Comparison of ENCODE assay signal across 21 cellular contexts in the genomic region with DNA sequence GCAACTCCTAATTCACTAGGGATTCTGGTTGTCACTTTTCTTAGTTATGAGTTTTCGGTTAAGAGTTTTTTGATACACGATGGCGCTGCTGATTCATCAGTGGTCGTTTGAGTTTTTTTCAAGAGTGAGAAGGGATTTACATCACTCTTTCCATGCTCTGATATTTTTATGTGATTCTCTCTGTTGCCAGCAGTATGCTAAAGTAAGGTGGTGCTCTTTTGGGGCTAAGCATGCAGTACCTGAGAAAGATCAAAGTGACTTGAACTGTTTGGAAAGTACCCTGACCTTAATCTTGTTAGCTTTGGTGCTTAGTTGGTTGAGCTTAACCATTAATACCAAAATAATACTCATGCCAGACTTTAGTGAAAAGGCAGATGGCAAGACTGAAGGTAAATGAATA. TPM values are rescaled to one million over a fixed set of nuclear protein-coding genes. Genes with fewer than 3 reads are reported as not detected.
DNase-seq lines count a peak whose midpoint lies in the region; ATAC-seq, FAIRE-seq and TF ChIP-seq lines count a peak whose summit lies in the region.
"Had no signal": no experiment of that assay in that cellular context is flagged by ENCODE, and none has a peak within 500 bp of the region (broad histone marks: within the 10 kb centered on the region; RNA-seq: fewer than 3 reads in every experiment).

No MANE protein-coding gene starts in this region.

- H3K27me3 ChIP-seq in CD4-positive, CD25-positive, alpha-beta regulatory T cell (ENCODE audit: control insufficient read depth, insufficient read depth, low read length) = no peaks in the 10 kb centered on the region
- no peaks in the 10 kb centered on the region for H3K27me3 ChIP-seq in GM12878 (replicated peaks in 1 of 2; ENCODE audit: control insufficient read depth in 2 of 2, insufficient read depth in 2 of 2, low read length in 1 of 2)
- H3K27me3 ChIP-seq: Peyer's patch had no signal

- H3K4me3 Mint-ChIP-seq in activated CD4-positive, alpha-beta memory T cell treated with anti-CD3 and anti-CD28 coated beads for 36 hours = no peak overlapping the region
- H3K4me3 Mint-ChIP-seq in activated CD4-positive, alpha-beta memory T cell treated with anti-CD3 and anti-CD28 coated beads, Interleukin-2, amount 10 ng/mL, durations not matched to agents 7 days and 5 days = no peak overlapping the region
- no peak overlapping the region for H3K4me3 Mint-ChIP-seq in CD4-positive, CD25-positive, alpha-beta regulatory T cell
- H3K4me3 Mint-ChIP-seq: CD14-positive monocyte had no signal

- H3K4me1 ChIP-seq in CD4-positive, CD25-positive, alpha-beta regulatory T cell (ENCODE audit: control insufficient read depth, insufficient read depth, low read length, poor library complexity, severe bottlenecking) = no peaks in the 10 kb centered on the region
- H3K4me1 ChIP-seq in GM12878 (ENCODE audit: control insufficient read depth, insufficient read depth, low read length) = no peaks in the 10 kb centered on the region

- FAIRE-seq in GM12878 (lab: Jason Lieb, UNC) = no peak
- FAIRE-seq: HepG2 had no signal

- TF ChIP-seq CTCF in GM12878 (IDR thresholded peaks at IDR 0.05 in 2 of 3, conservative IDR thresholded peaks at IDR 0.05 in 1 of 3; ENCODE audit: control insufficient read depth in 2 of 3, extremely low read depth in 1 of 3, insufficient read depth in 1 of 3, low read depth in 3 of 3, low read length in 3 of 3) = no peak

- no peak for DNase-seq in activated CD4-positive, alpha-beta memory T cell treated with anti-CD3 and anti-CD28 coated beads for 36 hours
- no peak for DNase-seq in activated CD4-positive, alpha-beta memory T cell treated with anti-CD3 and anti-CD28 coated beads, Interleukin-2, amount 10 ng/mL, durations not matched to agents 7 days and 5 days
- peak in 1 of 3 donors; percentile 24 for DNase-seq in CD4-positive, CD25-positive, alpha-beta regulatory T cell
- peak; percentile 58 for DNase-seq in NCI-H82 (lab: John Stamatoyannopoulos, UW)
- no peak for DNase-seq in GM12878 (ENCODE audit: low read depth, low spot score)
- DNase-seq in cerebellar cortex (ENCODE audit: low spot score) = no peak
- no peak for DNase-seq in HCEC 1CT
- DNase-seq in GF-D8 (lab: John Stamatoyannopoulos, UW) = no peak
- DNase-seq: Calu3, GOT3, Karpas-422, NCI-H1417, NCI-H1930, NCI-H2171, NCI-H446 treated with DMSO at 0.1 percent for 48 hours, NCI-H774, Peyer's patch, Right ventricle myocardium superior had no signal

- SMC1A ChIA-PET in GM12878 (lab: Charles Lee; ENCODE audit: uncharacterized antibody, unreplicated experiment) = interaction anchor here (0.8 to 6.0 kb wide), 15 partner anchors 10 to 88 kb away, joined by 3 to 60 read pairs (median 5); a partner anchor contains a TSS

- H3K79me2 ChIP-seq in GM12878 (ENCODE audit: control insufficient read depth, insufficient read depth, low read length) = peaks cover under 1% of the 10 kb centered on the region

- CTCF ChIA-PET in activated CD4-positive, alpha-beta memory T cell treated with anti-CD3 and anti-CD28 coated beads for 36 hours (lab: Charles Lee) = interaction anchor here (0.8 to 3.2 kb wide), 3 partner anchors 24 to 73 kb away, joined by 4 to 15 read pairs (median 7); no protein-coding TSS in a partner anchor
- CTCF ChIA-PET in activated CD4-positive, alpha-beta memory T cell treated with anti-CD3 and anti-CD28 coated beads, Interleukin-2, amount 10 ng/mL, durations not matched to agents 7 days and 5 days (lab: Charles Lee) = interaction anchor here (1.1 to 1.4 kb wide), 3 partner anchors 13 to 23 kb away, joined by 3 read pairs; no protein-coding TSS in a partner anchor
- CTCF ChIA-PET in GM12878 (lab: Yijun Ruan, JAX) = interaction anchor here (0.7 to 4.3 kb wide), 8 partner anchors 11 to 79 kb away, joined by 3 to 30 read pairs (median 4); no protein-coding TSS in a partner anchor

- H3K4me1 Mint-ChIP-seq in activated CD4-positive, alpha-beta memory T cell treated with anti-CD3 and anti-CD28 coated beads for 36 hours (ENCODE audit: low read depth) = peaks cover 12% of the 10 kb centered on the region
- peaks cover under 1% of the 10 kb centered on the region for H3K4me1 Mint-ChIP-seq in activated CD4-positive, alpha-beta memory T cell treated with anti-CD3 and anti-CD28 coated beads, Interleukin-2, amount 10 ng/mL, durations not matched to agents 7 days and 5 days
- peaks cover 13 to 23% (median 18%) of the 10 kb centered on the region in 4 donors for H3K4me1 Mint-ChIP-seq in CD4-positive, CD25-positive, alpha-beta regulatory T cell
- H3K4me1 Mint-ChIP-seq: CD14-positive monocyte had no signal

- POLR2A ChIA-PET in activated CD4-positive, alpha-beta memory T cell treated with anti-CD3 and anti-CD28 coated beads for 36 hours (lab: Charles Lee) = no interaction called here
- POLR2A ChIA-PET in activated CD4-positive, alpha-beta memory T cell treated with anti-CD3 and anti-CD28 coated beads, Interleukin-2, amount 10 ng/mL, durations not matched to agents 7 days and 5 days (lab: Charles Lee) = no interaction called here
- POLR2A ChIA-PET in GM12878 (lab: Charles Lee) = interaction anchor here (0.5 to 1.3 kb wide), 4 partner anchors 8 to 105 kb away, joined by 3 to 10 read pairs (median 3); no protein-coding TSS in a partner anchor

- H3K27ac Mint-ChIP-seq in activated CD4-positive, alpha-beta memory T cell treated with anti-CD3 and anti-CD28 coated beads for 36 hours = peak overlapping the region; percentile 10
- no peak overlapping the region for H3K27ac Mint-ChIP-seq in activated CD4-positive, alpha-beta memory T cell treated with anti-CD3 and anti-CD28 coated beads, Interleukin-2, amount 10 ng/mL, durations not matched to agents 7 days and 5 days
- H3K27ac Mint-ChIP-seq in CD4-positive, CD25-positive, alpha-beta regulatory T cell = peak overlapping the region; percentile 23 to 74 (median 42)
- H3K27ac Mint-ChIP-seq: CD14-positive monocyte had no signal

- no peak overlapping the region for H3K4me2 ChIP-seq in GM12878 (ENCODE audit: control insufficient read depth, insufficient read depth)

- TF ChIP-seq RAD21 in GM12878 (IDR thresholded peaks at IDR 0.05; ENCODE audit: insufficient read depth, low read depth, low read length) = no peak

- H3K27ac ChIP-seq in CD4-positive, CD25-positive, alpha-beta regulatory T cell (ENCODE audit: insufficient read depth, low read length, poor library complexity, severe bottlenecking) = peak overlapping the region; percentile 10
- H3K27ac ChIP-seq in GM12878 (ENCODE audit: control insufficient read depth, insufficient read depth) = no peak overlapping the region
- H3K27ac ChIP-seq: Peyer's patch had no signal

- no peaks in the 10 kb centered on the region for H3K27me3 Mint-ChIP-seq in activated CD4-positive, alpha-beta memory T cell treated with anti-CD3 and anti-CD28 coated beads for 36 hours
- H3K27me3 Mint-ChIP-seq in activated CD4-positive, alpha-beta memory T cell treated with anti-CD3 and anti-CD28 coated beads, Interleukin-2, amount 10 ng/mL, durations not matched to agents 7 days and 5 days = no peaks in the 10 kb centered on the region
- no peaks in the 10 kb centered on the region for H3K27me3 Mint-ChIP-seq in CD4-positive, CD25-positive, alpha-beta regulatory T cell

- H3K4me3 ChIP-seq in CD4-positive, CD25-positive, alpha-beta regulatory T cell (ENCODE audit: low read depth, low read length) = no peak overlapping the region
- no peak overlapping the region for H3K4me3 ChIP-seq in GM12878
- H3K4me3 ChIP-seq: Peyer's patch had no signal

- H3K9me3 Mint-ChIP-seq in activated CD4-positive, alpha-beta memory T cell treated with anti-CD3 and anti-CD28 coated beads for 36 hours = no peaks in the 10 kb centered on the region
- H3K9me3 Mint-ChIP-seq in activated CD4-positive, alpha-beta memory T cell treated with anti-CD3 and anti-CD28 coated beads, Interleukin-2, amount 10 ng/mL, durations not matched to agents 7 days and 5 days = no peaks in the 10 kb centered on the region
- H3K9me3 Mint-ChIP-seq in CD4-positive, CD25-positive, alpha-beta regulatory T cell = no peaks in the 10 kb centered on the region
- H3K9me3 Mint-ChIP-seq: CD14-positive monocyte had no signal

- ATAC-seq in CD4-positive, CD25-positive, alpha-beta regulatory T cell (ENCODE audit: low read depth in 2 of 2) = peak; percentile 43 to 48
- peak; percentile 48; the same call in 2 of the 3 replicates for ATAC-seq in GM12878
- ATAC-seq: HepG2 had no signal

- H3K36me3 Mint-ChIP-seq in activated CD4-positive, alpha-beta memory T cell treated with anti-CD3 and anti-CD28 coated beads for 36 hours = peaks cover 40% of the 10 kb centered on the region
- peaks cover 76% of the 10 kb centered on the region for H3K36me3 Mint-ChIP-seq in activated CD4-positive, alpha-beta memory T cell treated with anti-CD3 and anti-CD28 coated beads, Interleukin-2, amount 10 ng/mL, durations not matched to agents 7 days and 5 days (ENCODE audit: low read depth)
- H3K36me3 Mint-ChIP-seq in CD4-positive, CD25-positive, alpha-beta regulatory T cell = peaks cover 58% of the 10 kb centered on the region

- peaks cover 87% of the 10 kb centered on the region for H3K36me3 ChIP-seq in CD4-positive, CD25-positive, alpha-beta regulatory T cell (ENCODE audit: control insufficient read depth, insufficient read depth, low read length)
- H3K36me3 ChIP-seq in GM12878 (ENCODE audit: control insufficient read depth in 2 of 2, insufficient read depth in 2 of 2, low read length in 1 of 2) = peaks cover 3 to 15% of the 10 kb centered on the region in 2 experiments

- TF ChIP-seq POLR2A in GM12878 (IDR thresholded peaks at IDR 0.05; ENCODE audit: low read depth, low read length) = no peak

- no TSS peak for BruUV-seq in GM12878 (replicated peaks; lab: Mats Ljungman, UMichigan)

- no peaks in the 10 kb centered on the region for H4K20me1 ChIP-seq in GM12878 (ENCODE audit: control insufficient read depth, insufficient read depth)

- no peaks in the 10 kb centered on the region for H3K9me3 ChIP-seq in CD4-positive, CD25-positive, alpha-beta regulatory T cell (ENCODE audit: control insufficient read depth in 2 of 2, low read length in 2 of 2)
- H3K9me3 ChIP-seq in GM12878 (replicated peaks; ENCODE audit: control insufficient read depth, insufficient read depth, low read length) = no peaks in the 10 kb centered on the region
- H3K9me3 ChIP-seq: Peyer's patch had no signal

- in situ Hi-C loops in GM12878 (cut with MboI) = no loop called here

- TF ChIP-seq EP300 in GM12878 (IDR thresholded peaks at IDR 0.05; ENCODE audit: borderline replicate concordance in 1 of 2, control insufficient read depth in 1 of 2, low read depth in 2 of 2, low read length in 2 of 2) = no peak

- intact Hi-C loops in activated CD4-positive, alpha-beta memory T cell treated with anti-CD3 and anti-CD28 coated beads for 36 hours (cut with micrococcal nuclease) = no loop called here
- intact Hi-C loops in GM12878 (cut with micrococcal nuclease; ENCODE audit: unreplicated experiment) = no loop called here

- 95% methylated on average over 4 of the region's 4 CpGs for WGBS in GM12878 (ENCODE audit: insufficient coverage, insufficient replicate concordance, low lambda C conversion rate, missing lambda C conversion rate)

- H2AFZ ChIP-seq in GM12878 (ENCODE audit: control insufficient read depth, low read depth, low read length) = no peak overlapping the region

- RAD21 ChIA-PET in GM12878 (lab: Charles Lee; ENCODE audit: unreplicated experiment) = interaction anchor here (0.6 to 3.2 kb wide), 7 partner anchors 16 to 80 kb away, joined by 3 to 18 read pairs (median 5); no protein-coding TSS in a partner anchor

- H3K9ac ChIP-seq in GM12878 (ENCODE audit: control insufficient read depth, insufficient read depth, low read length) = no peak overlapping the region

RNA-seq across cellular contexts. Expression of a gene that starts 28.1 kb away (rescaled TPM):
- 10 to 100 TPM; 27.9 to 28.2 TPM for total RNA-seq in activated CD4-positive, alpha-beta memory T cell treated with anti-CD3 and anti-CD28 coated beads for 36 hours
- 10 to 100 TPM; 43.2 to 48.5 TPM for total RNA-seq in activated CD4-positive, alpha-beta memory T cell treated with anti-CD3 and anti-CD28 coated beads, Interleukin-2, amount 10 ng/mL, durations not matched to agents 7 days and 5 days
- total RNA-seq in CD4-positive, CD25-positive, alpha-beta regulatory T cell = 40.5 TPM
- 10 to 100 TPM; 12.2 to 15.3 (median 13.9) TPM for polyA plus RNA-seq in CD4-positive, CD25-positive, alpha-beta regulatory T cell
- total RNA-seq in GM12878 (2013; cell fraction: nucleolus; rRNA removed) = 253 and 256 TPM in 2 replicates
- total RNA-seq in GM12878 (2014; rRNA removed) (44.1 and 48.9 TPM in 2 replicates), GM12878 (2014; rRNA removed; fragmentation: Illumina TruSeq; extraction: Trizol) (28.8 and 29.0 TPM in 2 replicates), GM12878 (2021) (24.8 and 26.3 TPM in 2 replicates)
- polyA plus RNA-seq in GM12878 (2011; ENCODE audit: low read depth) = 5.7 TPM
- polyA plus RNA-seq in GM12878 (2011; rRNA removed) (42.1 and 55.8 TPM in 2 replicates), GM12878 (2014; fragmentation: Illumina TruSeq; extraction: Trizol) (24.5 and 29.6 TPM in 2 replicates), GM12878 (2014; fragmentation: Nextera tagmentation; extraction: Ambion mirVana) (10 to 100 TPM in 1 of 2 experiments, 1 to 10 TPM in 1; 7.5 to 13.0 TPM), GM12878 (2014; rRNA removed) (21.2 and 29.6 TPM in 2 replicates), GM12878 (2016; fragmentation: Nextera tagmentation; extraction: Ambion mirVana) (10 to 100 TPM; 21.0 to 21.5 TPM)
- 24.9 and 36.8 TPM in 2 replicates for polyA plus RNA-seq in GM12878 (2011; cell fraction: cytosol; rRNA removed)
- polyA plus RNA-seq in GM12878 (2011; cell fraction: nucleus; rRNA removed) = 48.4 and 51.8 TPM in 2 replicates
- polyA plus RNA-seq in GM12878 (2012) = 9.4 and 15.2 TPM in 2 replicates
- polyA minus RNA-seq in GM12878 (2011; rRNA and poly(A)+ RNA removed) = 28.0 and 32.3 TPM in 2 replicates
- 9.8 and 14.3 TPM in 2 replicates for polyA minus RNA-seq in GM12878 (2011; cell fraction: cytosol; rRNA and poly(A)+ RNA removed)
- polyA minus RNA-seq in GM12878 (2011; cell fraction: nucleus; rRNA and poly(A)+ RNA removed) = 60.7 and 118 TPM in 2 replicates

RNA-seq across cellular contexts. Expression of a gene that starts 44.4 kb away (rescaled TPM):
- 10 to 100 TPM; 18.6 to 23.3 TPM for total RNA-seq in activated CD4-positive, alpha-beta memory T cell treated with anti-CD3 and anti-CD28 coated beads for 36 hours
- total RNA-seq in activated CD4-positive, alpha-beta memory T cell treated with anti-CD3 and anti-CD28 coated beads, Interleukin-2, amount 10 ng/mL, durations not matched to agents 7 days and 5 days = 10 to 100 TPM; 14.7 to 15.5 TPM
- 26.2 TPM for total RNA-seq in CD4-positive, CD25-positive, alpha-beta regulatory T cell
- polyA plus RNA-seq in CD4-positive, CD25-positive, alpha-beta regulatory T cell = 10 to 100 TPM; 37.0 to 65.9 (median 55.9) TPM
- total RNA-seq in GM12878 (2013; cell fraction: nucleolus; rRNA removed) = 23.9 and 26.3 TPM in 2 replicates
- total RNA-seq in GM12878 (2014; rRNA removed) (25.3 and 32.5 TPM in 2 replicates), GM12878 (2014; rRNA removed; fragmentation: Illumina TruSeq; extraction: Trizol) (19.1 and 19.7 TPM in 2 replicates), GM12878 (2021) (38.4 and 39.2 TPM in 2 replicates)
- polyA plus RNA-seq in GM12878 (2011; ENCODE audit: low read depth) = 43.4 TPM
- polyA plus RNA-seq in GM12878 (2011; rRNA removed) (18.1 and 32.2 TPM in 2 replicates), GM12878 (2014; fragmentation: Illumina TruSeq; extraction: Trizol) (39.5 and 39.9 TPM in 2 replicates), GM12878 (2014; fragmentation: Nextera tagmentation; extraction: Ambion mirVana) (10 to 100 TPM in 1 of 2 experiments, 1 to 10 TPM in 1; 7.4 to 11.6 TPM), GM12878 (2014; rRNA removed) (23.9 and 32.0 TPM in 2 replicates), GM12878 (2016; fragmentation: Nextera tagmentation; extraction: Ambion mirVana) (10 to 100 TPM; 75.4 to 78.2 TPM)
- 54.6 and 70.4 TPM in 2 replicates for polyA plus RNA-seq in GM12878 (2011; cell fraction: cytosol; rRNA removed)
- 40.9 and 41.4 TPM in 2 replicates for polyA plus RNA-seq in GM12878 (2011; cell fraction: nucleus; rRNA removed)
- polyA plus RNA-seq in GM12878 (2012) = 45.7 and 60.9 TPM in 2 replicates
- 44.8 and 58.0 TPM in 2 replicates for polyA minus RNA-seq in GM12878 (2011; rRNA and poly(A)+ RNA removed)
- polyA minus RNA-seq in GM12878 (2011; cell fraction: cytosol; rRNA and poly(A)+ RNA removed) = 28.2 and 29.3 TPM in 2 replicates
- polyA minus RNA-seq in GM12878 (2011; cell fraction: nucleus; rRNA and poly(A)+ RNA removed) = 19.0 and 37.1 TPM in 2 replicates

RNA-seq across cellular contexts. Expression of a gene that starts 56.5 kb away (rescaled TPM):
- total RNA-seq in activated CD4-positive, alpha-beta memory T cell treated with anti-CD3 and anti-CD28 coated beads for 36 hours = under 1 TPM; 0.12 to 0.24 TPM
- under 1 TPM; 0.15 to 0.18 TPM for total RNA-seq in activated CD4-positive, alpha-beta memory T cell treated with anti-CD3 and anti-CD28 coated beads, Interleukin-2, amount 10 ng/mL, durations not matched to agents 7 days and 5 days
- total RNA-seq in CD4-positive, CD25-positive, alpha-beta regulatory T cell = not detected
- under 1 TPM; 0.10 to 0.20 (median 0.18) TPM for polyA plus RNA-seq in CD4-positive, CD25-positive, alpha-beta regulatory T cell
- total RNA-seq in GM12878 (2013; cell fraction: nucleolus; rRNA removed) = not detected in 2 replicates
- total RNA-seq in GM12878 (2014; rRNA removed) (0.54 and 0.62 TPM in 2 replicates), GM12878 (2014; rRNA removed; fragmentation: Illumina TruSeq; extraction: Trizol) (0.51 and 0.98 TPM in 2 replicates), GM12878 (2021) (0.48 and 0.56 TPM in 2 replicates)
- polyA plus RNA-seq in GM12878 (2011; ENCODE audit: low read depth) = 0.16 TPM
- polyA plus RNA-seq in GM12878 (2011; rRNA removed) (0.52 and 0.59 TPM in 2 replicates), GM12878 (2014; fragmentation: Illumina TruSeq; extraction: Trizol) (0.95 and 1.1 TPM in 2 replicates), GM12878 (2014; fragmentation: Nextera tagmentation; extraction: Ambion mirVana) (1 to 10 TPM in 1 of 2 experiments, under 1 TPM in 1; 0.92 to 1.3 TPM), GM12878 (2014; rRNA removed) (0.59 and 0.96 TPM in 2 replicates), GM12878 (2016; fragmentation: Nextera tagmentation; extraction: Ambion mirVana) (under 1 TPM; 0.30 to 0.79 TPM)
- 0.17 and 0.22 TPM in 2 replicates for polyA plus RNA-seq in GM12878 (2011; cell fraction: cytosol; rRNA removed)
- polyA plus RNA-seq in GM12878 (2011; cell fraction: nucleus; rRNA removed) = 0.16 TPM in 1 of 2 replicates, not detected in the other
- polyA plus RNA-seq in GM12878 (2012) = 0.08 and 0.16 TPM in 2 replicates
- 0.15 TPM in 1 of 2 replicates, not detected in the other for polyA minus RNA-seq in GM12878 (2011; rRNA and poly(A)+ RNA removed)
- polyA minus RNA-seq in GM12878 (2011; cell fraction: cytosol; rRNA and poly(A)+ RNA removed) = not detected in 2 replicates
- polyA minus RNA-seq in GM12878 (2011; cell fraction: nucleus; rRNA and poly(A)+ RNA removed) = not detected in 2 replicates
- total RNA-seq: A673, HepG2, Right ventricle myocardium superior had no signal
- polyA plus RNA-seq: HepG2 had no signal
